Comparison of ENCODE assay signal across 12 cellular contexts in the genomic region with DNA sequence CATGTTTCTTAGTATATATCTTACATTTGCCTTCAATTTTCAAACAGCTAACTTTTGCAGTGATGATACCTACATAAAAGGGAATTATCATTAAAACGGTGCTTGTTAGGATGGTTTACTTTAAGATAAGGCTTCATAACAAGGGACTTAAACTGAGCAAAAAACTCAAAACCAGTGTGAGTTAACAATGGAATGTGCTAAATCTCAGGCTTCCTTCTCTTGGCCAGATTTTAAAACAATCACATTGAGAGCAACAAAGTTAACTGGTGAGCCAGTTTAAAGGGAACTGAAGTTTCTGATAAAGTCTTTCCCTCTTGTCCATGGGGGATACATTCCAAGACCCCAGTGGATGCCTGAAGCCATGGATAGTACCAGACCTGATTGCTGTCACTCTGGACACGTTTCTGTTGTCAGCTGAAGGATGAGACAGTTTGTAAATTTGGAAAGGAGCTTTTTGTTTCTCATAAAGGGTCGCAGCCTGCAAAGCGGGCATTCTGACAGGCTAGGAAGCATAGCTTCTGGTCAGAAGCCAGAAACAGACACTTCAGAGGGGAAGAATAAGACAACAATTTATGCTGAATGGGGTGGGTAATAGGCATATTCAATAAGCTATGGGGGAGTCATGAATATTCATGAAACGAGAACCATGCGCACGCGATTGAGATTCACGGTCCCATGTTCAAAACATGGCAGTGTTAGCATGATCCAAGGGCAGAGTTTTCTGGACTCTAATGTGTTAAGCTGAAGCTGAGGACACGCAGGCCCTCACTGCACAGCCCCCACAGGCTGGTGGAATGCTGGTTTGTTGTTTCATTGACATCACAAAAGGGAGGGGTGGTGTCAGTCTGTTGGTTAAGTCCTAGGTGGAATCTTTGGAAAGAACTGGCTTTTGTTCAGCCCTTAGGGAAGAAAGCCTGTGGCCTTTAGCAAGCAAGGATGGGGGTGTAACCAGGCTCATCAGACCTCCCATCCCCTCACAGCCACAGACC.
A peak's percentile ranks its signal among the peaks of the same experiment; 100 is the strongest.
DNase-seq lines count a peak whose midpoint lies in the region; ATAC-seq and TF ChIP-seq lines count a peak whose summit lies in the region.
"Had no signal": no experiment of that assay in that cellular context is flagged by ENCODE, and none has a peak within 500 bp of the region (broad histone marks: within the 10 kb centered on the region; RNA-seq: fewer than 3 reads in every experiment).

No MANE protein-coding gene starts in this region.

- DNase-seq in AG09309 (ENCODE audit: low read depth) = peak; percentile 33
- DNase-seq in NT2/D1 (ENCODE audit: low read depth, low spot score) = peak; percentile 85
- peak; percentile 6 for DNase-seq in fibroblast of the conjunctiva (ENCODE audit: low read depth)
- peak; percentile 22 for DNase-seq in nephron progenitor cell
- no peak for DNase-seq in activated CD4-positive, alpha-beta memory T cell treated with anti-CD3 and anti-CD28 coated beads, Interleukin-2, amount 10 ng/mL, durations not matched to agents 7 days and 5 days
- DNase-seq in GF-D8 (lab: John Stamatoyannopoulos, UW) = no peak
- DNase-seq in stimulated activated effector memory CD8-positive, alpha-beta T cell treated with anti-CD3 and anti-CD28 coated beads, Interleukin-12 subunit alpha, Interleukin-12 subunit beta, amount 100 ng/mL, for 72 hours (ENCODE audit: low spot score in 2 of 2) = no peak
- no peak for DNase-seq in naive thymus-derived CD4-positive, alpha-beta T cell
- DNase-seq: activated T-cell treated with anti-CD3 and anti-CD28 coated beads for 4 hours, BE2C, GDM1 had no signal

- H3K27ac Mint-ChIP-seq in nephron progenitor cell = peak overlapping the region; percentile 98
- no peak overlapping the region for H3K27ac Mint-ChIP-seq in activated CD4-positive, alpha-beta memory T cell treated with anti-CD3 and anti-CD28 coated beads, Interleukin-2, amount 10 ng/mL, durations not matched to agents 7 days and 5 days
- H3K27ac Mint-ChIP-seq in stimulated activated effector memory CD8-positive, alpha-beta T cell treated with anti-CD3 and anti-CD28 coated beads, Interleukin-12 subunit alpha, Interleukin-12 subunit beta, amount 100 ng/mL, for 72 hours = no peak overlapping the region
- no peak overlapping the region for H3K27ac Mint-ChIP-seq in naive thymus-derived CD4-positive, alpha-beta T cell

- no peaks in the 10 kb centered on the region for H3K36me3 ChIP-seq in NT2/D1 (ENCODE audit: insufficient read depth, insufficient read length, low read length)
- no peaks in the 10 kb centered on the region for H3K36me3 ChIP-seq in naive thymus-derived CD4-positive, alpha-beta T cell (ENCODE audit: control insufficient read depth in 2 of 3, insufficient read depth in 3 of 3, low read length in 3 of 3)
- H3K36me3 ChIP-seq: BE2C had no signal

- peak overlapping the region; percentile 40 for H3K4me3 Mint-ChIP-seq in nephron progenitor cell
- H3K4me3 Mint-ChIP-seq in activated CD4-positive, alpha-beta memory T cell treated with anti-CD3 and anti-CD28 coated beads, Interleukin-2, amount 10 ng/mL, durations not matched to agents 7 days and 5 days = no peak overlapping the region
- H3K4me3 Mint-ChIP-seq in stimulated activated effector memory CD8-positive, alpha-beta T cell treated with anti-CD3 and anti-CD28 coated beads, Interleukin-12 subunit alpha, Interleukin-12 subunit beta, amount 100 ng/mL, for 72 hours = no peak overlapping the region
- H3K4me3 Mint-ChIP-seq in naive thymus-derived CD4-positive, alpha-beta T cell = no peak overlapping the region

- no peak overlapping the region for H3K27ac ChIP-seq in naive thymus-derived CD4-positive, alpha-beta T cell (ENCODE audit: low read depth, low read length)

- ATAC-seq in stimulated activated effector memory CD8-positive, alpha-beta T cell treated with anti-CD3 and anti-CD28 coated beads, Interleukin-12 subunit alpha, Interleukin-12 subunit beta, amount 100 ng/mL, for 72 hours = no peak
- ATAC-seq in naive thymus-derived CD4-positive, alpha-beta T cell = no peak

- H3K4me3 ChIP-seq in AG09309 (ENCODE audit: control insufficient read depth, low read depth, low read length) = no peak overlapping the region
- no peak overlapping the region for H3K4me3 ChIP-seq in NT2/D1 (ENCODE audit: insufficient read length, low read depth)
- no peak overlapping the region for H3K4me3 ChIP-seq in naive thymus-derived CD4-positive, alpha-beta T cell (ENCODE audit: low read length)
- H3K4me3 ChIP-seq: skin epidermis had no signal

- H3K27me3 ChIP-seq in NT2/D1 (ENCODE audit: insufficient read depth, insufficient read length) = no peaks in the 10 kb centered on the region
- H3K27me3 ChIP-seq in naive thymus-derived CD4-positive, alpha-beta T cell (ENCODE audit: control insufficient read depth in 2 of 2, insufficient read depth in 2 of 2, low read length in 2 of 2) = no peaks in the 10 kb centered on the region
- H3K27me3 ChIP-seq: BE2C had no signal

- POLR2A ChIA-PET in activated CD4-positive, alpha-beta memory T cell treated with anti-CD3 and anti-CD28 coated beads, Interleukin-2, amount 10 ng/mL, durations not matched to agents 7 days and 5 days (lab: Charles Lee) = no interaction called here
- POLR2A ChIA-PET in naive thymus-derived CD4-positive, alpha-beta T cell (lab: Charles Lee) = no interaction called here

- H3K9ac ChIP-seq in NT2/D1 (ENCODE audit: insufficient read length, low read depth) = peak overlapping the region; percentile 61

- no peaks in the 10 kb centered on the region for H3K9me3 ChIP-seq in NT2/D1 (ENCODE audit: insufficient read depth, low read length)
- H3K9me3 ChIP-seq in naive thymus-derived CD4-positive, alpha-beta T cell (ENCODE audit: control insufficient read depth in 2 of 3, low read length in 3 of 3) = no peaks in the 10 kb centered on the region
- H3K9me3 ChIP-seq: BE2C had no signal

- no peak for TF ChIP-seq CTCF in AG09309 (IDR thresholded peaks at IDR 0.05; ENCODE audit: control insufficient read depth, insufficient read depth, low read depth, low read length, missing control alignments)
- TF ChIP-seq CTCF in nephron progenitor cell (IDR thresholded peaks at IDR 0.05) = no peak

- peaks cover 16% of the 10 kb centered on the region for H3K36me3 Mint-ChIP-seq in nephron progenitor cell (ENCODE audit: low read depth)
- H3K36me3 Mint-ChIP-seq in activated CD4-positive, alpha-beta memory T cell treated with anti-CD3 and anti-CD28 coated beads, Interleukin-2, amount 10 ng/mL, durations not matched to agents 7 days and 5 days (ENCODE audit: low read depth) = no peaks in the 10 kb centered on the region
- no peaks in the 10 kb centered on the region for H3K36me3 Mint-ChIP-seq in stimulated activated effector memory CD8-positive, alpha-beta T cell treated with anti-CD3 and anti-CD28 coated beads, Interleukin-12 subunit alpha, Interleukin-12 subunit beta, amount 100 ng/mL, for 72 hours
- H3K36me3 Mint-ChIP-seq in naive thymus-derived CD4-positive, alpha-beta T cell = no peaks in the 10 kb centered on the region

- no peaks in the 10 kb centered on the region for H3K27me3 Mint-ChIP-seq in nephron progenitor cell (ENCODE audit: low read depth, poor library complexity)
- H3K27me3 Mint-ChIP-seq in activated CD4-positive, alpha-beta memory T cell treated with anti-CD3 and anti-CD28 coated beads, Interleukin-2, amount 10 ng/mL, durations not matched to agents 7 days and 5 days = peaks cover 7% of the 10 kb centered on the region
- H3K27me3 Mint-ChIP-seq in naive thymus-derived CD4-positive, alpha-beta T cell = peaks cover 5 to 24% (median 15%) of the 10 kb centered on the region in 5 donors

- H3K4me1 ChIP-seq in NT2/D1 (ENCODE audit: insufficient read depth, insufficient read length) = no peaks in the 10 kb centered on the region
- H3K4me1 ChIP-seq in naive thymus-derived CD4-positive, alpha-beta T cell (ENCODE audit: control insufficient read depth in 2 of 2, insufficient read depth in 2 of 2, low read length in 2 of 2) = no peaks in the 10 kb centered on the region

- peaks cover 90% of the 10 kb centered on the region for H3K4me1 Mint-ChIP-seq in nephron progenitor cell
- H3K4me1 Mint-ChIP-seq in activated CD4-positive, alpha-beta memory T cell treated with anti-CD3 and anti-CD28 coated beads, Interleukin-2, amount 10 ng/mL, durations not matched to agents 7 days and 5 days = no peaks in the 10 kb centered on the region
- H3K4me1 Mint-ChIP-seq in stimulated activated effector memory CD8-positive, alpha-beta T cell treated with anti-CD3 and anti-CD28 coated beads, Interleukin-12 subunit alpha, Interleukin-12 subunit beta, amount 100 ng/mL, for 72 hours = no peaks in the 10 kb centered on the region
- H3K4me1 Mint-ChIP-seq in naive thymus-derived CD4-positive, alpha-beta T cell = no peaks in the 10 kb centered on the region

- no peaks in the 10 kb centered on the region for H3K9me3 Mint-ChIP-seq in nephron progenitor cell
- H3K9me3 Mint-ChIP-seq in activated CD4-positive, alpha-beta memory T cell treated with anti-CD3 and anti-CD28 coated beads, Interleukin-2, amount 10 ng/mL, durations not matched to agents 7 days and 5 days = no peaks in the 10 kb centered on the region
- no peaks in the 10 kb centered on the region for H3K9me3 Mint-ChIP-seq in stimulated activated effector memory CD8-positive, alpha-beta T cell treated with anti-CD3 and anti-CD28 coated beads, Interleukin-12 subunit alpha, Interleukin-12 subunit beta, amount 100 ng/mL, for 72 hours
- no peaks in the 10 kb centered on the region for H3K9me3 Mint-ChIP-seq in naive thymus-derived CD4-positive, alpha-beta T cell

- intact Hi-C loops in naive thymus-derived CD4-positive, alpha-beta T cell (cut with micrococcal nuclease) = no loop called here

- CTCF ChIA-PET in activated CD4-positive, alpha-beta memory T cell treated with anti-CD3 and anti-CD28 coated beads, Interleukin-2, amount 10 ng/mL, durations not matched to agents 7 days and 5 days (lab: Charles Lee) = interaction anchor here (0.6 kb wide), 1 partner anchor 38 kb away, joined by 3 read pairs; no protein-coding TSS in a partner anchor
- CTCF ChIA-PET in naive thymus-derived CD4-positive, alpha-beta T cell (lab: Charles Lee) = no interaction called here

Comparison
In these comparisons a context has a peak if more than half of its experiments do, and no peak if none do; other contexts are left out.
1. DNase-seq: peak in AG09309 (single experiment), NT2/D1 (single experiment), fibroblast of the conjunctiva (single experiment) and nephron progenitor cell (single experiment); none in activated CD4-positive, alpha-beta memory T cell treated with anti-CD3 and anti-CD28 coated beads, Interleukin-2, amount 10 ng/mL, durations not matched to agents 7 days and 5 days (single experiment), GF-D8 (single experiment), stimulated activated effector memory CD8-positive, alpha-beta T cell treated with anti-CD3 and anti-CD28 coated beads, Interleukin-12 subunit alpha, Interleukin-12 subunit beta, amount 100 ng/mL, for 72 hours (0 of 2) and naive thymus-derived CD4-positive, alpha-beta T cell (0 of 9).